In genomic region chr12:132145334-132145733, GRCh38 we compare ENCODE assay signal across 8 cellular contexts. TPM values are rescaled to one million over a fixed set of nuclear protein-coding genes. Genes with fewer than 3 reads are reported as not detected.
DNase-seq lines count a peak whose midpoint lies in the region; ATAC-seq and TF ChIP-seq lines count a peak whose summit lies in the region.

No MANE protein-coding gene starts in this region.

- H3K27ac ChIP-seq in Karpas-422 (ENCODE audit: low read length) (no peak overlapping the region), dorsolateral prefrontal cortex (peak overlapping the region in 1 of 59 donors; percentile 75)

- H3K36me3 Mint-ChIP-seq in CD14-positive monocyte (peaks cover 27 to 44% of the 10 kb centered on the region in 2 donors), nephron progenitor cell (ENCODE audit: low read depth) (peaks cover 12% of the 10 kb centered on the region)

- TF ChIP-seq CTCF in CD14-positive monocyte (IDR thresholded peaks at IDR 0.05) (no peak), dorsolateral prefrontal cortex (IDR thresholded peaks at IDR 0.05 in 54 of 56, conservative IDR thresholded peaks at IDR 0.05 in 2 of 56; ENCODE audit: low read depth in 1 of 56, partially characterized antibody in 56 of 56) (no peak), nephron progenitor cell (IDR thresholded peaks at IDR 0.05) (no peak)

- H3K36me3 ChIP-seq in Karpas-422 (ENCODE audit: insufficient read depth, low read length): peaks cover 14% of the 10 kb centered on the region; the same call in 1 of the 2 replicates

- H3K27me3 Mint-ChIP-seq in CD14-positive monocyte (ENCODE audit: low read depth in 3 of 3): peaks cover 0 to 3% (median 0%) of the 10 kb centered on the region in 3 donors
- H3K27me3 Mint-ChIP-seq in nephron progenitor cell (ENCODE audit: low read depth, poor library complexity): peaks cover 14% of the 10 kb centered on the region

- peak overlapping the region; percentile 84 for H3K4me3 ChIP-seq in Karpas-422 (ENCODE audit: low read length)
- H3K4me3 ChIP-seq in dorsolateral prefrontal cortex: peak overlapping the region in 52 of 59 donors; percentile 69 to 99 (median 89)

- DNase-seq in CD14-positive monocyte (ENCODE audit: low spot score): peak; percentile 47
- DNase-seq in Karpas-422: no peak
- peak in 2 of 10 donors; percentile 3 to 25 for DNase-seq in dorsolateral prefrontal cortex
- no peak for DNase-seq in nephron progenitor cell
- no peak for DNase-seq in sciatic nerve (ENCODE audit: low spot score)
- DNase-seq in germinal center (ENCODE audit: low spot score): no peak

- peaks cover 0 to 3% (median 0%) of the 10 kb centered on the region in 7 donors for H3K9me3 Mint-ChIP-seq in CD14-positive monocyte
- no peaks in the 10 kb centered on the region for H3K9me3 Mint-ChIP-seq in nephron progenitor cell

- ATAC-seq in HG03432 (IDR thresholded peaks at IDR 0.05; ENCODE audit: unreplicated experiment): no peak
- no peak for ATAC-seq in sciatic nerve
- no peak for ATAC-seq in GM21515 (IDR thresholded peaks at IDR 0.05; ENCODE audit: unreplicated experiment)

- H3K27ac Mint-ChIP-seq in CD14-positive monocyte (peak overlapping the region in 5 of 7 donors; percentile 74 to 94 (median 80)), nephron progenitor cell (no peak overlapping the region)

- H3K9me3 ChIP-seq in Karpas-422 (ENCODE audit: low read length): no peaks in the 10 kb centered on the region

- H3K4me1 Mint-ChIP-seq in CD14-positive monocyte (peaks cover 21% of the 10 kb centered on the region), nephron progenitor cell (peaks cover 32% of the 10 kb centered on the region)

- peak overlapping the region; percentile 82 to 89 for H3K4me3 Mint-ChIP-seq in CD14-positive monocyte
- H3K4me3 Mint-ChIP-seq in nephron progenitor cell: peak overlapping the region; percentile 85

- peaks cover 20% of the 10 kb centered on the region for H3K4me1 ChIP-seq in Karpas-422 (ENCODE audit: low read length)

- no peak overlapping the region for H2AFZ ChIP-seq in Karpas-422 (ENCODE audit: low read length)

- intact Hi-C loops in CD14-positive monocyte (cut with micrococcal nuclease) (loop anchor here in 1 of 2 donors (2.0 to 10.0 kb wide), 2 partner anchors 63 to 349 kb away; partner anchors contain the start of gene FBRSL1), dorsolateral prefrontal cortex (cut with DNase I) (loop anchor here (5.0 to 10.0 kb wide), 4 partner anchors 52 to 339 kb away; partner anchors contain the start of gene PUS1 (in 1 of the 2)), sciatic nerve (cut with DNase I) (no loop called here)

- H4K20me1 ChIP-seq in Karpas-422 (ENCODE audit: insufficient read depth, low read depth, low read length): peaks cover 30% of the 10 kb centered on the region

- peak overlapping the region; percentile 92 for H3K9ac ChIP-seq in Karpas-422 (ENCODE audit: low read length)

- no peaks in the 10 kb centered on the region for H3K9me2 ChIP-seq in Karpas-422 (replicated peaks; ENCODE audit: insufficient read depth, low read length)

- H3K79me2 ChIP-seq in Karpas-422 (ENCODE audit: low read length): peaks cover 65% of the 10 kb centered on the region

- H3K4me2 ChIP-seq in Karpas-422 (ENCODE audit: low read depth, low read length, poor library complexity, severe bottlenecking): peak overlapping the region; percentile 90

- H3K27me3 ChIP-seq in Karpas-422 (ENCODE audit: low read length): no peaks in the 10 kb centered on the region
- no peaks in the 10 kb centered on the region for H3K27me3 ChIP-seq in dorsolateral prefrontal cortex

RNA-seq across cellular contexts. Expression of gene NOC4L, which starts 1.1 kb away (rescaled TPM):
- polyA plus RNA-seq in CD14-positive monocyte: 10 to 100 TPM; 17.9 to 18.0 TPM
- 10.4 and 20.5 TPM in 2 replicates for total RNA-seq in Karpas-422 (2014; rRNA removed; shearing (Covaris generic); ENCODE audit: low replicate concordance)
- 10 to 100 TPM; 10.5 to 25.2 (median 15.5) TPM for total RNA-seq in dorsolateral prefrontal cortex
- 14.5 TPM for total RNA-seq in sciatic nerve

RNA-seq across cellular contexts. Expression of gene DDX51, which starts 1.2 kb away (rescaled TPM):
- 1 to 10 TPM; 1.7 to 2.7 TPM for polyA plus RNA-seq in CD14-positive monocyte
- 6.4 and 14.9 TPM in 2 replicates for total RNA-seq in Karpas-422 (2014; rRNA removed; shearing (Covaris generic); ENCODE audit: low replicate concordance)
- 10 to 100 TPM; 20.7 to 53.2 (median 34.1) TPM for total RNA-seq in dorsolateral prefrontal cortex
- 17.7 TPM for total RNA-seq in sciatic nerve
